Comparison of ENCODE assay signal across 27 cellular contexts in genomic region chr16:64206877-64207276, GRCh38.
DNase-seq lines count a peak whose midpoint lies in the region; ATAC-seq and TF ChIP-seq lines count a peak whose summit lies in the region.
"Had no signal": no experiment of that assay in that cellular context is flagged by ENCODE, and none has a peak within 500 bp of the region (broad histone marks: within the 10 kb centered on the region; RNA-seq: fewer than 3 reads in every experiment).

No MANE protein-coding gene starts in this region.

- H4K20me1 ChIP-seq in DOHH2 (ENCODE audit: control insufficient read depth, insufficient read depth, low read depth, low read length) (no peaks in the 10 kb centered on the region), OCI-LY1 (ENCODE audit: insufficient read depth, low read length) (no peaks in the 10 kb centered on the region)

- no peak overlapping the region for H3K4me3 Mint-ChIP-seq in natural killer cell
- H3K4me3 Mint-ChIP-seq: activated T-cell treated with anti-CD3 and anti-CD28 coated beads, Interleukin-2, amount 50 U/mL, for 72 hours; H9; naive thymus-derived CD8-positive, alpha-beta T cell had no signal

- H3K4me1 ChIP-seq in DOHH2 (ENCODE audit: control insufficient read depth, low read length) = peaks cover 10% of the 10 kb centered on the region
- peaks cover 49% of the 10 kb centered on the region for H3K4me1 ChIP-seq in OCI-LY1 (ENCODE audit: insufficient read depth, low read length, severe bottlenecking)
- H3K4me1 ChIP-seq in uterus = no peaks in the 10 kb centered on the region
- H3K4me1 ChIP-seq: right atrium auricular region, testis had no signal

- peaks cover 7 to 23% of the 10 kb centered on the region in 2 donors for H3K9me3 Mint-ChIP-seq in natural killer cell
- H3K9me3 Mint-ChIP-seq: H9 had no signal

- H3K79me2 ChIP-seq in DOHH2 (ENCODE audit: control insufficient read depth, low read length) = no peaks in the 10 kb centered on the region
- no peaks in the 10 kb centered on the region for H3K79me2 ChIP-seq in OCI-LY1 (ENCODE audit: insufficient read depth, low read length)

- H3K36me3 ChIP-seq in DOHH2 (ENCODE audit: control insufficient read depth, low read length) (no peaks in the 10 kb centered on the region), OCI-LY1 (ENCODE audit: insufficient read depth, low read length) (no peaks in the 10 kb centered on the region), uterus (no peaks in the 10 kb centered on the region)
- H3K36me3 ChIP-seq: ovary, right atrium auricular region had no signal

- ATAC-seq in natural killer cell = no peak
- ATAC-seq: activated T-cell treated with anti-CD3 and anti-CD28 coated beads, Interleukin-2, amount 50 U/mL, for 72 hours; left lobe of liver; naive thymus-derived CD8-positive, alpha-beta T cell had no signal

- peak; percentile 47 for DNase-seq in fibroblast of mammary gland (ENCODE audit: low read depth)
- DNase-seq in skeletal muscle cell (ENCODE audit: low read depth) = peak; percentile 41
- DNase-seq in activated CD4-positive, alpha-beta T cell treated with anti-CD3 and anti-CD28 coated beads for 1 hour = no peak
- no peak for DNase-seq in uterus
- no peak for DNase-seq in natural killer cell
- DNase-seq: activated CD4-positive, alpha-beta T cell treated with anti-CD3 and anti-CD28 coated beads for 48 hours; activated naive CD4-positive, alpha-beta T cell treated with Interleukin-2 at 50 U/mL for 16 hours; activated T-cell treated with anti-CD3 and anti-CD28 coated beads, Interleukin-2, amount 50 U/mL, for 72 hours; amniotic stem cell; Calu3; dermis blood vessel endothelial cell; H9; KBM-7; naive thymus-derived CD8-positive, alpha-beta T cell; NCI-H1694; NCI-H2171 treated with DMSO at 0.1 percent for 48 hours; NCI-H748 treated with DMSO at 0.1 percent for 48 hours; ovary; SHP77; stimulated activated CD4-positive, alpha-beta T cell treated with anti-CD3 and anti-CD28 coated beads, Interleukin-12 subunit alpha, Interleukin-12 subunit beta, amount 100 ng/mL, for 4 hours; stimulated activated naive CD4-positive, alpha-beta T cell treated with Interleukin-2 at 50 U/mL for 16 hours; testis had no signal

- H3K36me3 Mint-ChIP-seq in natural killer cell = no peaks in the 10 kb centered on the region

- no peak overlapping the region for H3K27ac Mint-ChIP-seq in natural killer cell
- H3K27ac Mint-ChIP-seq: activated T-cell treated with anti-CD3 and anti-CD28 coated beads, Interleukin-2, amount 50 U/mL, for 72 hours; H9; naive thymus-derived CD8-positive, alpha-beta T cell had no signal

- H3F3A ChIP-seq in DOHH2 (ENCODE audit: control insufficient read depth, insufficient read depth) (no peaks in the 10 kb centered on the region), OCI-LY1 (ENCODE audit: insufficient read depth, low read length) (0 out of 2 replicates have a peak, but pooled peaks cover 4% of the 10 kb centered on the region)

- no peak overlapping the region for H3K4me3 ChIP-seq in DOHH2 (ENCODE audit: low read length)
- H3K4me3 ChIP-seq in OCI-LY1 (ENCODE audit: low read depth, low read length, poor library complexity, severe bottlenecking) = no peak overlapping the region
- H3K4me3 ChIP-seq in fibroblast of mammary gland (ENCODE audit: control insufficient read depth, low read depth, low read length) = no peak overlapping the region
- no peak overlapping the region for H3K4me3 ChIP-seq in skeletal muscle cell (ENCODE audit: low read depth, low read length)
- no peak overlapping the region for H3K4me3 ChIP-seq in uterus
- H3K4me3 ChIP-seq: ovary, right atrium auricular region, testis had no signal

- H3K27me3 Mint-ChIP-seq in natural killer cell (ENCODE audit: low read depth in 2 of 2) = no peaks in the 10 kb centered on the region
- H3K27me3 Mint-ChIP-seq: naive thymus-derived CD8-positive, alpha-beta T cell had no signal

- TF ChIP-seq CTCF in DOHH2 (IDR thresholded peaks at IDR 0.05; ENCODE audit: low read depth, low read length, poor library complexity, severe bottlenecking) = no peak
- no peak for TF ChIP-seq CTCF in OCI-LY1 (IDR thresholded peaks at IDR 0.05; ENCODE audit: low read length)
- TF ChIP-seq CTCF in fibroblast of mammary gland (conservative IDR thresholded peaks at IDR 0.05; ENCODE audit: control insufficient read depth, insufficient read depth, low read depth, low read length) = no peak
- no peak for TF ChIP-seq CTCF in uterus (IDR thresholded peaks at IDR 0.05)
- no peak for TF ChIP-seq CTCF in natural killer cell (IDR thresholded peaks at IDR 0.05)

- intact Hi-C loops in uterus (cut with DNase I; ENCODE audit: low total_unique reads) = no loop called here
- intact Hi-C loops in natural killer cell (cut with micrococcal nuclease) = no loop called here

- no peak overlapping the region for H2AFZ ChIP-seq in OCI-LY1 (ENCODE audit: low read length)

- no peak overlapping the region for H3K9ac ChIP-seq in OCI-LY1 (ENCODE audit: low read length)

- peak overlapping the region; percentile 17; the same call in 1 of the 2 replicates for H3K4me2 ChIP-seq in DOHH2 (ENCODE audit: low read length)
- no peak overlapping the region for H3K4me2 ChIP-seq in OCI-LY1 (ENCODE audit: low read length)

- H3K27ac ChIP-seq in DOHH2 (ENCODE audit: low read depth, low read length) (no peak overlapping the region), OCI-LY1 (ENCODE audit: low read depth, low read length, poor library complexity, severe bottlenecking) (peak overlapping the region; percentile 36), uterus (no peak overlapping the region)
- H3K27ac ChIP-seq: C4-2B, ovary, right atrium auricular region, testis had no signal

- no peak for TF ChIP-seq POLR2A in uterus (IDR thresholded peaks at IDR 0.05)

- H3K9me3 ChIP-seq in DOHH2 (ENCODE audit: control insufficient read depth, insufficient read depth, low read length) (no peaks in the 10 kb centered on the region), OCI-LY1 (ENCODE audit: low read length) (no peaks in the 10 kb centered on the region), uterus (no peaks in the 10 kb centered on the region)
- H3K9me3 ChIP-seq: ovary, right atrium auricular region, testis had no signal

- H3K9me2 ChIP-seq in DOHH2 (replicated peaks; ENCODE audit: control insufficient read depth, low read length) (no peaks in the 10 kb centered on the region), OCI-LY1 (ENCODE audit: low read depth, low read length) (no peaks in the 10 kb centered on the region)

- H3K27me3 ChIP-seq in DOHH2 (ENCODE audit: control insufficient read depth, low read length) (no peaks in the 10 kb centered on the region), OCI-LY1 (ENCODE audit: insufficient read depth, low read length) (no peaks in the 10 kb centered on the region), uterus (no peaks in the 10 kb centered on the region)
- H3K27me3 ChIP-seq: ovary, right atrium auricular region, testis had no signal

- no peaks in the 10 kb centered on the region for H3K4me1 Mint-ChIP-seq in natural killer cell
- H3K4me1 Mint-ChIP-seq: H9; naive thymus-derived CD8-positive, alpha-beta T cell had no signal

Comparison
In these comparisons a context has a peak if more than half of its experiments do, and no peak if none do; other contexts are left out.
1. DNase-seq: peak in fibroblast of mammary gland (single experiment) and skeletal muscle cell (single experiment); none in activated CD4-positive, alpha-beta T cell treated with anti-CD3 and anti-CD28 coated beads for 1 hour (single experiment), uterus (0 of 2) and natural killer cell (single experiment).